ENCODE assay signal across 18 cellular contexts in the genomic region with DNA sequence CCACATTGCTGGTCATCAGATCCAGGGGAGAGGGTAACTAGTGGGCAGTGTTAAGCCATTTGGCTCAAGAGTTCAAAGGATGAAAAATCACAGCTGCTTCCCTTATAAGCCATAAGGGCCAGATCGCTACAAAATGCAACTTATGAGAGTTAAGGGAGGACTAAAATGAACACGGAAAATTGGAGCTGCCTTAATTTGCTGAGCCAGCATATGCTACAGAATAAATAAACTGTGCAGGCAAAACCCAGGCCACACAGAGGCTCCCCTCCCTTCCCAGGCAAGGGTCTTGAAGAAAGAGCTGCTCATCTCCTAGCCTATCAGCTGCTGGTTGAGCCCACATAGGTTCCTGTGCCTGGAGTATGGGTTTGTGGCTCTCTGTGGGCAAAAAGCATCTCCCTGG.
DNase-seq lines count a peak whose midpoint lies in the region; ATAC-seq, FAIRE-seq and TF ChIP-seq lines count a peak whose summit lies in the region.
"Had no signal": no experiment of that assay in that cellular context is flagged by ENCODE, and none has a peak within 500 bp of the region (broad histone marks: within the 10 kb centered on the region; RNA-seq: fewer than 3 reads in every experiment).

No MANE protein-coding gene starts in this region.

- H3F3A ChIP-seq in smooth muscle cell (ENCODE audit: low read depth) (peaks cover 8% of the 10 kb centered on the region), GM23338 (replicated peaks; ENCODE audit: low read depth) (no peaks in the 10 kb centered on the region)

- H3K36me3 ChIP-seq in SJCRH30 = no peaks in the 10 kb centered on the region
- no peaks in the 10 kb centered on the region for H3K36me3 ChIP-seq in smooth muscle cell (ENCODE audit: low read depth)
- no peaks in the 10 kb centered on the region for H3K36me3 ChIP-seq in GM23338 (ENCODE audit: insufficient read depth)
- H3K36me3 ChIP-seq: BE2C had no signal

- no peak for TF ChIP-seq POLR2A in A549 (IDR thresholded peaks at IDR 0.05; ENCODE audit: low read length)

- H3K4me3 Mint-ChIP-seq in GM23338 = no peak overlapping the region
- H3K4me3 Mint-ChIP-seq: CD14-positive monocyte; CD8-positive, alpha-beta T cell had no signal

- H3K27me3 ChIP-seq in SJCRH30 = peaks cover 10% of the 10 kb centered on the region
- H3K27me3 ChIP-seq in smooth muscle cell (ENCODE audit: low read depth) = no peaks in the 10 kb centered on the region
- no peaks in the 10 kb centered on the region for H3K27me3 ChIP-seq in GM23338 (ENCODE audit: insufficient read depth)
- H3K27me3 ChIP-seq: BE2C had no signal

- no peak overlapping the region for H3K4me3 ChIP-seq in A549
- no peak overlapping the region for H3K4me3 ChIP-seq in SJCRH30
- no peak overlapping the region for H3K4me3 ChIP-seq in smooth muscle cell
- no peak overlapping the region for H3K4me3 ChIP-seq in GM23338

- no peak for TF ChIP-seq RAD21 in A549 (conservative IDR thresholded peaks at IDR 0.05 in 1 of 2, IDR thresholded peaks at IDR 0.05 in 1 of 2)

- no peak for ATAC-seq in A549
- ATAC-seq in HG02970 (IDR thresholded peaks at IDR 0.05; ENCODE audit: low FRiP score, unreplicated experiment) = no peak
- no peak for ATAC-seq in GM23338
- ATAC-seq: CD8-positive, alpha-beta T cell had no signal

- H3K9me3 ChIP-seq in A549 (peaks cover 15% of the 10 kb centered on the region; the same call in 2 of the 3 replicates), SJCRH30 (replicated peaks) (no peaks in the 10 kb centered on the region), smooth muscle cell (replicated peaks; ENCODE audit: low read depth) (no peaks in the 10 kb centered on the region)
- H3K9me3 ChIP-seq: BE2C had no signal

- no peak for FAIRE-seq in A549 (lab: Jason Lieb, UNC)
- FAIRE-seq: A204.1, D721Med had no signal

- H2AFZ ChIP-seq in smooth muscle cell (ENCODE audit: low read depth) = no peak overlapping the region
- no peak overlapping the region for H2AFZ ChIP-seq in GM23338

- H3K4me2 ChIP-seq in A549 (no peak overlapping the region), smooth muscle cell (peak overlapping the region; percentile 30), GM23338 (no peak overlapping the region)

- peaks cover 2% of the 10 kb centered on the region for H3K27me3 Mint-ChIP-seq in GM23338 (ENCODE audit: insufficient read depth, low read depth, poor library complexity)

- no peak overlapping the region for H3K27ac ChIP-seq in A549
- H3K27ac ChIP-seq in SJCRH30 = no peak overlapping the region
- H3K27ac ChIP-seq in smooth muscle cell (ENCODE audit: low read depth) = no peak overlapping the region
- H3K27ac ChIP-seq in GM23338 (ENCODE audit: low read depth) = no peak overlapping the region

- no peaks in the 10 kb centered on the region for H3K9me2 ChIP-seq in GM23338 (ENCODE audit: insufficient read depth)

- H3K9ac ChIP-seq in smooth muscle cell (ENCODE audit: low read depth) = no peak overlapping the region

- H3K9me3 Mint-ChIP-seq in GM23338 = peaks cover 2% of the 10 kb centered on the region; the same call in 1 of the 3 replicates

- CTCF ChIA-PET in A549 (lab: Yijun Ruan, JAX) = no interaction called here

- H4K20me1 ChIP-seq in smooth muscle cell (ENCODE audit: low read depth) = no peaks in the 10 kb centered on the region
- H4K20me1 ChIP-seq in GM23338 (replicated peaks; ENCODE audit: insufficient read depth) = no peaks in the 10 kb centered on the region

- TF ChIP-seq EP300 in A549 (IDR thresholded peaks at IDR 0.05) = no peak

- no peaks in the 10 kb centered on the region for H3K36me3 Mint-ChIP-seq in GM23338 (ENCODE audit: low read depth)
- H3K36me3 Mint-ChIP-seq: CD14-positive monocyte; CD8-positive, alpha-beta T cell had no signal

- TF ChIP-seq CTCF in A549 (IDR thresholded peaks at IDR 0.05) (no peak), smooth muscle cell (IDR thresholded peaks at IDR 0.05; ENCODE audit: borderline replicate concordance, insufficient read depth, poor library complexity, severe bottlenecking) (no peak), GM23338 (conservative IDR thresholded peaks at IDR 0.05; ENCODE audit: low read depth in 2 of 2) (no peak)

- POLR2A ChIA-PET in A549 (lab: Yijun Ruan, JAX) = no interaction called here

- H3K79me2 ChIP-seq in smooth muscle cell (ENCODE audit: low read depth) = no peaks in the 10 kb centered on the region
- H3K79me2 ChIP-seq in GM23338 (replicated peaks; ENCODE audit: insufficient read depth) = no peaks in the 10 kb centered on the region

- 30% methylated on average over 2 of the region's 2 CpGs for WGBS in A549 (ENCODE audit: missing lambda C conversion rate)
- WGBS in smooth muscle cell (ENCODE audit: low lambda C conversion rate) = 26% methylated on average over 2 of the region's 2 CpGs

- DNase-seq in A549 (ENCODE audit: low read depth in 1 of 2, low spot score in 1 of 2) (no peak), SJCRH30 (peak; percentile 4 to 23), left kidney (ENCODE audit: low read depth, low spot score) (peak; percentile 62), smooth muscle cell (lab: John Stamatoyannopoulos, UW; ENCODE audit: unreplicated experiment) (no peak), NCI-H128 (lab: John Stamatoyannopoulos, UW; ENCODE audit: unreplicated experiment) (no peak), GM23338 (ENCODE audit: low spot score) (no peak), SW480 (ENCODE audit: low spot score) (no peak)
- DNase-seq: BE2C; CD8-positive, alpha-beta T cell; COR-L47; DMS153; DND-41; GF-D8; H7 had no signal

- peaks cover 19% of the 10 kb centered on the region for H3K4me1 Mint-ChIP-seq in GM23338
- H3K4me1 Mint-ChIP-seq: CD14-positive monocyte had no signal

- H3K4me1 ChIP-seq in A549 = no peaks in the 10 kb centered on the region
- H3K4me1 ChIP-seq in SJCRH30 = no peaks in the 10 kb centered on the region
- H3K4me1 ChIP-seq in smooth muscle cell (ENCODE audit: low read depth) = peaks cover 6% of the 10 kb centered on the region
- peaks cover 7% of the 10 kb centered on the region; the same call in 1 of the 2 replicates for H3K4me1 ChIP-seq in GM23338 (ENCODE audit: insufficient read depth)

- no peak overlapping the region for H3K27ac Mint-ChIP-seq in GM23338
- H3K27ac Mint-ChIP-seq: CD14-positive monocyte; CD8-positive, alpha-beta T cell had no signal

TF ChIP-seq in A549, 52 proteins besides CTCF, POLR2A, EP300 and RAD21:
- TF ChIP-seq MAFK (IDR thresholded peaks at IDR 0.05; ENCODE audit: partially characterized antibody) (peak; percentile 88), HDAC2 (IDR thresholded peaks at IDR 0.05) (no peak)

TF ChIP-seq in GM23338, 12 proteins besides CTCF, POLR2A, EP300 and RAD21:
- TF ChIP-seq ETS1 (IDR thresholded peaks at IDR 0.05) = no peak
- TF ChIP-seq REST (IDR thresholded peaks at IDR 0.05; ENCODE audit: unreplicated experiment) = no peak
- no peak for TF ChIP-seq EZH2 (IDR thresholded peaks at IDR 0.05; ENCODE audit: low read depth, unreplicated experiment)
- TF ChIP-seq STAT1 (IDR thresholded peaks at IDR 0.05; ENCODE audit: unreplicated experiment) = no peak
- no peak for TF ChIP-seq EZH2phosphoT487 (IDR thresholded peaks at IDR 0.05; ENCODE audit: unreplicated experiment)
- TF ChIP-seq ZNF114 (CRISPR knock-in tag; IDR thresholded peaks at IDR 0.05) = no peak
- TF ChIP-seq NANOG (IDR thresholded peaks at IDR 0.05; ENCODE audit: borderline replicate concordance) = no peak
- TF ChIP-seq CREB1 (CRISPR knock-in tag; IDR thresholded peaks at IDR 0.05; ENCODE audit: low read depth) = no peak
- TF ChIP-seq JUNB (IDR thresholded peaks at IDR 0.05; ENCODE audit: unreplicated experiment) = no peak
- TF ChIP-seq POLR2AphosphoS5 (IDR thresholded peaks at IDR 0.05; ENCODE audit: low read depth) = no peak

Comparison
In these comparisons a context has a peak if more than half of its experiments do, and no peak if none do; other contexts are left out.
1. DNase-seq: peak in SJCRH30 (2 of 2) and left kidney (single experiment); none in A549 (0 of 2), smooth muscle cell (single experiment), NCI-H128 (single experiment), GM23338 (single experiment) and SW480 (single experiment).